ENCODE assay signal across 18 cellular contexts in genomic region chr1:191575180-191575579, GRCh38.
DNase-seq lines count a peak whose midpoint lies in the region; ATAC-seq and TF ChIP-seq lines count a peak whose summit lies in the region.
"Had no signal": no experiment of that assay in that cellular context is flagged by ENCODE, and none has a peak within 500 bp of the region (broad histone marks: within the 10 kb centered on the region; RNA-seq: fewer than 3 reads in every experiment).

No MANE protein-coding gene starts in this region.

- no peak overlapping the region for H2AK5ac ChIP-seq in IMR-90 (ENCODE audit: low read depth, low read length)

- CTCF ChIA-PET in IMR-90 (lab: Yijun Ruan, JAX): interaction anchor here (0.6 kb wide), 1 partner anchor 1055 kb away, joined by 3 read pairs; no protein-coding TSS in a partner anchor

- no peak overlapping the region for H4K5ac ChIP-seq in IMR-90 (ENCODE audit: low read depth, low read length)

- no peak overlapping the region for H3K23ac ChIP-seq in IMR-90 (ENCODE audit: low read depth, low read length)

- intact Hi-C loops in IMR-90 (cut with micrococcal nuclease): no loop called here

- H3K18ac ChIP-seq in IMR-90 (ENCODE audit: low read depth, low read length): no peak overlapping the region

- H3K27ac ChIP-seq in IMR-90 (ENCODE audit: insufficient read depth, low read length): no peak overlapping the region

- peaks cover 12% of the 10 kb centered on the region for H3K4me1 Mint-ChIP-seq in nephron
- no peaks in the 10 kb centered on the region for H3K4me1 Mint-ChIP-seq in activated naive CD8-positive, alpha-beta T cell treated with anti-CD3 and anti-CD28 coated beads for 36 hours
- no peaks in the 10 kb centered on the region for H3K4me1 Mint-ChIP-seq in stimulated activated effector memory CD8-positive, alpha-beta T cell treated with anti-CD3 and anti-CD28 coated beads, Interleukin-12 subunit alpha, Interleukin-12 subunit beta, amount 100 ng/mL, for 72 hours
- H3K4me1 Mint-ChIP-seq: B cell; CD4-positive, CD25-positive, alpha-beta regulatory T cell had no signal

- peak; percentile 52 for DNase-seq in EL
- DNase-seq in IMR-90: peak; percentile 21
- DNase-seq in astrocyte of the hippocampus (ENCODE audit: low read depth, low spot score): peak; percentile 7
- no peak for DNase-seq in activated CD8-positive, alpha-beta memory T cell treated with anti-CD3 and anti-CD28 coated beads, Interleukin-2, amount 50 U/mL, for 4 hours
- no peak for DNase-seq in activated naive CD8-positive, alpha-beta T cell treated with anti-CD3 and anti-CD28 coated beads for 36 hours
- no peak for DNase-seq in stimulated activated effector memory CD8-positive, alpha-beta T cell treated with anti-CD3 and anti-CD28 coated beads, Interleukin-12 subunit alpha, Interleukin-12 subunit beta, amount 100 ng/mL, for 72 hours (ENCODE audit: low spot score in 2 of 2)
- DNase-seq: Calu3; CD4-positive, CD25-positive, alpha-beta regulatory T cell; DMS79; GDM1; KBM-7; NCI-H1417 treated with DMSO at 0.1 percent for 48 hours; NCI-H1930; NCI-H510A; NCI-H774 had no signal

- no peak overlapping the region for H2BK20ac ChIP-seq in IMR-90 (ENCODE audit: low read depth, low read length)

- H4K8ac ChIP-seq in IMR-90 (ENCODE audit: low read depth in 2 of 2, low read length in 2 of 2): no peak overlapping the region; a peak in 1 of 4 replicates

- no peak overlapping the region for H3K4me3 ChIP-seq in IMR-90 (ENCODE audit: insufficient read depth, low read depth, low read length)

- POLR2A ChIA-PET in IMR-90 (lab: Charles Lee; ENCODE audit: unreplicated experiment): no interaction called here

- no peak overlapping the region for H2AK9ac ChIP-seq in IMR-90 (replicated peaks; ENCODE audit: low read depth, low read length, poor library complexity)

- TF ChIP-seq CTCF in IMR-90 (conservative IDR thresholded peaks at IDR 0.05; ENCODE audit: low read depth, low read length): no peak
- no peak for TF ChIP-seq CTCF in nephron (IDR thresholded peaks at IDR 0.05; ENCODE audit: unreplicated experiment in 3 of 3)

- no peaks in the 10 kb centered on the region for H3K27me3 ChIP-seq in IMR-90 (ENCODE audit: control insufficient read depth, insufficient read depth, low read length)

- H4K91ac ChIP-seq in IMR-90 (ENCODE audit: insufficient read depth, low read depth, low read length): no peak overlapping the region

- H3K27me3 Mint-ChIP-seq in nephron (ENCODE audit: low read depth): no peaks in the 10 kb centered on the region
- H3K27me3 Mint-ChIP-seq in activated naive CD8-positive, alpha-beta T cell treated with anti-CD3 and anti-CD28 coated beads for 36 hours: no peaks in the 10 kb centered on the region
- H3K27me3 Mint-ChIP-seq: B cell; CD4-positive, CD25-positive, alpha-beta regulatory T cell had no signal

- H3K4me3 Mint-ChIP-seq in nephron: no peak overlapping the region
- no peak overlapping the region for H3K4me3 Mint-ChIP-seq in activated naive CD8-positive, alpha-beta T cell treated with anti-CD3 and anti-CD28 coated beads for 36 hours
- H3K4me3 Mint-ChIP-seq in stimulated activated effector memory CD8-positive, alpha-beta T cell treated with anti-CD3 and anti-CD28 coated beads, Interleukin-12 subunit alpha, Interleukin-12 subunit beta, amount 100 ng/mL, for 72 hours: no peak overlapping the region
- H3K4me3 Mint-ChIP-seq: B cell; CD4-positive, CD25-positive, alpha-beta regulatory T cell had no signal

- no peaks in the 10 kb centered on the region for H3K9me3 ChIP-seq in IMR-90 (ENCODE audit: control insufficient read depth, insufficient read depth, low read length)

- H2BK120ac ChIP-seq in IMR-90 (ENCODE audit: low read depth, low read length): no peak overlapping the region

- no peaks in the 10 kb centered on the region for H4K20me1 ChIP-seq in IMR-90 (ENCODE audit: insufficient read depth, low read length)

- no peak overlapping the region; the same call in 2 of the 3 replicates for H2BK15ac ChIP-seq in IMR-90 (ENCODE audit: low read depth, low read length)

- ATAC-seq in IMR-90 (ENCODE audit: low read depth): no peak
- ATAC-seq in GM21737 (IDR thresholded peaks at IDR 0.05; ENCODE audit: unreplicated experiment): no peak
- ATAC-seq in stimulated activated effector memory CD8-positive, alpha-beta T cell treated with anti-CD3 and anti-CD28 coated beads, Interleukin-12 subunit alpha, Interleukin-12 subunit beta, amount 100 ng/mL, for 72 hours: no peak

- no peaks in the 10 kb centered on the region for H3K79me1 ChIP-seq in IMR-90 (ENCODE audit: low read depth in 1 of 2, low read length in 2 of 2)

- no peak overlapping the region for H2BK5ac ChIP-seq in IMR-90 (ENCODE audit: low read depth, low read length, poor library complexity, severe bottlenecking)

- in situ Hi-C loops in IMR-90 (cut with MboI; ENCODE audit: low sequenced_read_pairs): no loop called here

- no peak overlapping the region for H3K4me2 ChIP-seq in IMR-90 (ENCODE audit: low read depth, low read length)

- H3K36me3 ChIP-seq in IMR-90 (ENCODE audit: control insufficient read depth, insufficient read depth, low read length): no peaks in the 10 kb centered on the region

- no TSS peak for BruUV-seq in IMR-90 (replicated peaks; lab: Mats Ljungman, UMichigan)

- H3K27ac Mint-ChIP-seq in nephron: peak overlapping the region; percentile 64 to 90 (median 79)
- H3K27ac Mint-ChIP-seq in activated naive CD8-positive, alpha-beta T cell treated with anti-CD3 and anti-CD28 coated beads for 36 hours: no peak overlapping the region
- no peak overlapping the region for H3K27ac Mint-ChIP-seq in stimulated activated effector memory CD8-positive, alpha-beta T cell treated with anti-CD3 and anti-CD28 coated beads, Interleukin-12 subunit alpha, Interleukin-12 subunit beta, amount 100 ng/mL, for 72 hours
- H3K27ac Mint-ChIP-seq: B cell; CD4-positive, CD25-positive, alpha-beta regulatory T cell had no signal

- WGBS in IMR-90 (ENCODE audit: extremely low coverage in 2 of 2, insufficient read length in 1 of 2), 2 experiments: no CpG with 5 or more reads among the region's 3 CpGs

- H3K9me1 ChIP-seq in IMR-90 (ENCODE audit: insufficient read depth, low read length): no peaks in the 10 kb centered on the region; the same call in 1 of the 2 replicates

- H3K9ac ChIP-seq in IMR-90 (ENCODE audit: low read depth, low read length): no peak overlapping the region

- H3K56ac ChIP-seq in IMR-90 (ENCODE audit: extremely low read depth, insufficient read depth, low read length): no peak overlapping the region

- no peak overlapping the region for H2AFZ ChIP-seq in IMR-90 (replicated peaks; ENCODE audit: low read length, poor library complexity)

- dilution Hi-C loops in IMR-90 (cut with HindIII; ENCODE audit: low sequenced_read_pairs, unreplicated experiment): no loop called here

- TF ChIP-seq POLR2A in IMR-90 (IDR thresholded peaks at IDR 0.05; ENCODE audit: low read depth, low read length): no peak

- H3K14ac ChIP-seq in IMR-90 (replicated peaks; ENCODE audit: low read depth, low read length): no peak overlapping the region

- H3K36me3 Mint-ChIP-seq in nephron (ENCODE audit: low read depth): no peaks in the 10 kb centered on the region
- H3K36me3 Mint-ChIP-seq in activated naive CD8-positive, alpha-beta T cell treated with anti-CD3 and anti-CD28 coated beads for 36 hours: no peaks in the 10 kb centered on the region
- H3K36me3 Mint-ChIP-seq in stimulated activated effector memory CD8-positive, alpha-beta T cell treated with anti-CD3 and anti-CD28 coated beads, Interleukin-12 subunit alpha, Interleukin-12 subunit beta, amount 100 ng/mL, for 72 hours: no peaks in the 10 kb centered on the region
- H3K36me3 Mint-ChIP-seq: CD4-positive, CD25-positive, alpha-beta regulatory T cell had no signal

- no peaks in the 10 kb centered on the region; the same call in 1 of the 2 replicates for H3K4me1 ChIP-seq in IMR-90 (ENCODE audit: control insufficient read depth, insufficient read depth, low read length)

- H3K4ac ChIP-seq in IMR-90 (ENCODE audit: low read depth, low read length): no peak overlapping the region

- TF ChIP-seq RAD21 in IMR-90 (IDR thresholded peaks at IDR 0.05; ENCODE audit: low read length): no peak

- no peaks in the 10 kb centered on the region for H3K9me3 Mint-ChIP-seq in nephron
- H3K9me3 Mint-ChIP-seq in activated naive CD8-positive, alpha-beta T cell treated with anti-CD3 and anti-CD28 coated beads for 36 hours: no peaks in the 10 kb centered on the region
- H3K9me3 Mint-ChIP-seq in stimulated activated effector memory CD8-positive, alpha-beta T cell treated with anti-CD3 and anti-CD28 coated beads, Interleukin-12 subunit alpha, Interleukin-12 subunit beta, amount 100 ng/mL, for 72 hours: peaks cover 3% of the 10 kb centered on the region

TF ChIP-seq in IMR-90, 13 proteins besides CTCF, POLR2A, EP300 and RAD21:
- TF ChIP-seq ELK1 (IDR thresholded peaks at IDR 0.05; ENCODE audit: borderline replicate concordance, low read depth, low read length) (no peak), CEBPB (IDR thresholded peaks at IDR 0.05; ENCODE audit: low read depth, low read length) (no peak)

Comparison
In these comparisons a context has a peak if more than half of its experiments do, and no peak if none do; other contexts are left out.
1. DNase-seq: peak in EL (single experiment), IMR-90 (single experiment) and astrocyte of the hippocampus (single experiment); none in activated CD8-positive, alpha-beta memory T cell treated with anti-CD3 and anti-CD28 coated beads, Interleukin-2, amount 50 U/mL, for 4 hours (single experiment), activated naive CD8-positive, alpha-beta T cell treated with anti-CD3 and anti-CD28 coated beads for 36 hours (single experiment) and stimulated activated effector memory CD8-positive, alpha-beta T cell treated with anti-CD3 and anti-CD28 coated beads, Interleukin-12 subunit alpha, Interleukin-12 subunit beta, amount 100 ng/mL, for 72 hours (0 of 2).
2. H3K27ac Mint-ChIP-seq: peak in nephron (3 of 3); none in activated naive CD8-positive, alpha-beta T cell treated with anti-CD3 and anti-CD28 coated beads for 36 hours (single experiment) and stimulated activated effector memory CD8-positive, alpha-beta T cell treated with anti-CD3 and anti-CD28 coated beads, Interleukin-12 subunit alpha, Interleukin-12 subunit beta, amount 100 ng/mL, for 72 hours (single experiment).